ENCODE assay signal across 8 cellular contexts in genomic region chr15:100338971-100339444, GRCh38. TPM values are rescaled to one million over a fixed set of nuclear protein-coding genes. Genes with fewer than 3 reads are reported as not detected.
DNase-seq lines count a peak whose midpoint lies in the region; ATAC-seq, FAIRE-seq and TF ChIP-seq lines count a peak whose summit lies in the region.

No MANE protein-coding gene starts in this region.

- H3K27me3 ChIP-seq in Panc1 (ENCODE audit: control insufficient read depth, insufficient read depth, low read length) (peaks cover 14% of the 10 kb centered on the region), heart left ventricle (peaks cover 0 to 28% (median 11%) of the 10 kb centered on the region in 9 donors), psoas muscle (ENCODE audit: insufficient read depth in 3 of 3, low read length in 2 of 3) (no peaks in the 10 kb centered on the region)

- H3K36me3 ChIP-seq in Panc1 (ENCODE audit: control insufficient read depth, insufficient read depth, low read length) (no peaks in the 10 kb centered on the region), heart left ventricle (no peaks in the 10 kb centered on the region), psoas muscle (ENCODE audit: insufficient read depth in 1 of 2, low read depth in 1 of 2) (peaks cover 0 to 37% of the 10 kb centered on the region in 2 donors)

- H3K36me3 Mint-ChIP-seq in activated naive CD8-positive, alpha-beta T cell treated with anti-CD3 and anti-CD28 coated beads for 36 hours, result peaks cover 2% of the 10 kb centered on the region

- FAIRE-seq in D721Med (lab: Jason Lieb, UNC), result no peak

- intact Hi-C loops in Panc1 (cut with micrococcal nuclease; ENCODE audit: unreplicated experiment), result loop anchor here (2.0 kb wide), 1 partner anchor 410 kb away; no protein-coding TSS in a partner anchor
- intact Hi-C loops in heart left ventricle (cut with DNase I), result loop anchor here (2.0 to 10.0 kb wide), 9 partner anchors 164 to 410 kb away; no protein-coding TSS in a partner anchor
- intact Hi-C loops in psoas muscle (cut with DNase I), result loop anchor here (2.0 to 5.0 kb wide), 2 partner anchors 407 to 410 kb away; no protein-coding TSS in a partner anchor
- intact Hi-C loops in posterior vena cava (cut with DNase I), result loop anchor here in 1 of 2 donors (10.0 kb wide), 1 partner anchor 304 kb away; no protein-coding TSS in a partner anchor

- no peaks in the 10 kb centered on the region for H3K9me3 Mint-ChIP-seq in activated naive CD8-positive, alpha-beta T cell treated with anti-CD3 and anti-CD28 coated beads for 36 hours

- H3K27me3 Mint-ChIP-seq in activated naive CD8-positive, alpha-beta T cell treated with anti-CD3 and anti-CD28 coated beads for 36 hours, result peaks cover 22% of the 10 kb centered on the region

- TF ChIP-seq CTCF in D721Med (IDR thresholded peaks at IDR 0.05; ENCODE audit: insufficient read depth, missing control alignments), result peak; percentile 69
- TF ChIP-seq CTCF in Panc1 (IDR thresholded peaks at IDR 0.05), result peak; percentile 77
- TF ChIP-seq CTCF in heart left ventricle (IDR thresholded peaks at IDR 0.05), result peak; percentile 39 to 77 (median 64)
- TF ChIP-seq CTCF in psoas muscle (IDR thresholded peaks at IDR 0.05), result peak; percentile 64

- H3K9me3 ChIP-seq in Panc1 (ENCODE audit: control insufficient read depth, insufficient read depth, low read depth, low read length) (no peaks in the 10 kb centered on the region), heart left ventricle (no peaks in the 10 kb centered on the region), psoas muscle (no peaks in the 10 kb centered on the region)

- no peak overlapping the region for H3K27ac ChIP-seq in Panc1 (ENCODE audit: low read length)
- no peak overlapping the region for H3K27ac ChIP-seq in heart left ventricle
- no peak overlapping the region for H3K27ac ChIP-seq in psoas muscle

- CTCF ChIA-PET in Panc1 (lab: Charles Lee), result interaction anchor here (1.4 to 2.3 kb wide), 2 partner anchors 11 to 413 kb away, joined by 5 to 11 read pairs; no protein-coding TSS in a partner anchor

- 23 to 32% (median 29%) methylated on average over 10 of the region's 10 CpGs for WGBS in heart left ventricle, 4 donors
- 20 to 31% (median 30%) methylated on average over 10 of the region's 10 CpGs for WGBS in psoas muscle, 3 donors

- DNase-seq in D721Med (ENCODE audit: insufficient read length, low spot score) (no peak), Panc1 (ENCODE audit: low read depth, low spot score) (no peak), heart left ventricle (peak in 4 of 5 donors; percentile 33 to 62 (median 46)), psoas muscle (peak; percentile 49 to 73), posterior vena cava (ENCODE audit: low spot score) (no peak)
- peak; percentile 52 for DNase-seq in activated naive CD8-positive, alpha-beta T cell treated with anti-CD3 and anti-CD28 coated beads for 36 hours

- POLR2A ChIA-PET in Panc1 (lab: Charles Lee), result no interaction called here

- peak overlapping the region; percentile 14 for H3K27ac Mint-ChIP-seq in activated naive CD8-positive, alpha-beta T cell treated with anti-CD3 and anti-CD28 coated beads for 36 hours

- no TSS peak for BruUV-seq in Panc1 (replicated peaks; lab: Mats Ljungman, UMichigan)

- H3K4me3 Mint-ChIP-seq in activated naive CD8-positive, alpha-beta T cell treated with anti-CD3 and anti-CD28 coated beads for 36 hours, result peak overlapping the region; percentile 53

- TF ChIP-seq POLR2A in heart left ventricle (IDR thresholded peaks at IDR 0.05), result no peak

- peak; percentile 43 for ATAC-seq in HG03442 (IDR thresholded peaks at IDR 0.05; ENCODE audit: unreplicated experiment)
- peak; percentile 64 for ATAC-seq in Panc1
- peak; percentile 57 to 66 (median 61) for ATAC-seq in heart left ventricle
- peak; percentile 31 to 68 (median 44) for ATAC-seq in psoas muscle
- no peak for ATAC-seq in GM21528 (IDR thresholded peaks at IDR 0.05; ENCODE audit: low FRiP score, unreplicated experiment)

- in situ Hi-C loops in Panc1 (cut with HindIII; ENCODE audit: low pct_unique_long_range_greater_than_20kb, low sequenced_read_pairs), result no loop called here

- peaks cover 36% of the 10 kb centered on the region for H3K4me1 Mint-ChIP-seq in activated naive CD8-positive, alpha-beta T cell treated with anti-CD3 and anti-CD28 coated beads for 36 hours

- H3K4me3 ChIP-seq in Panc1 (ENCODE audit: low read depth in 2 of 2, low read length in 2 of 2) (no peak overlapping the region), heart left ventricle (no peak overlapping the region), psoas muscle (peak overlapping the region; percentile 95)

- H3K4me1 ChIP-seq in Panc1 (ENCODE audit: control insufficient read depth, insufficient read depth, low read length) (no peaks in the 10 kb centered on the region), heart left ventricle (peaks cover 0 to 15% (median 7%) of the 10 kb centered on the region in 12 donors), psoas muscle (peaks cover 9% of the 10 kb centered on the region)

RNA-seq across cellular contexts. Expression of gene ADAMTS17, which starts 2.8 kb away (rescaled TPM):
- 1.6 TPM for total RNA-seq in Panc1 (2021; ENCODE audit: unreplicated experiment)
- 1.3 TPM for polyA plus RNA-seq in Panc1 (2012; ENCODE audit: insufficient read length)
- 1 to 10 TPM; 2.5 to 3.6 TPM for total RNA-seq in activated naive CD8-positive, alpha-beta T cell treated with anti-CD3 and anti-CD28 coated beads for 36 hours
- 1 to 10 TPM in 7 of 9 donors, under 1 TPM in 2; 0.52 to 2.4 (median 1.9) TPM for total RNA-seq in heart left ventricle
- polyA plus RNA-seq in heart left ventricle, result under 1 TPM; 0.30 to 0.58 TPM
- total RNA-seq in psoas muscle, result 10 to 100 TPM in 3 of 4 donors, 1 to 10 TPM in 1; 4.4 to 93.0 (median 17.7) TPM
- 1 to 10 TPM; 5.7 to 7.2 (median 6.8) TPM for polyA plus RNA-seq in psoas muscle
- 1 to 10 TPM; 4.0 to 6.8 TPM for total RNA-seq in posterior vena cava

Comparison
In these comparisons a context has a peak if more than half of its experiments do, and no peak if none do; other contexts are left out.
1. DNase-seq: peak in activated naive CD8-positive, alpha-beta T cell treated with anti-CD3 and anti-CD28 coated beads for 36 hours (single experiment), heart left ventricle (4 of 5) and psoas muscle (2 of 2); none in D721Med (single experiment), Panc1 (single experiment) and posterior vena cava (single experiment).
2. Peak in every context shown above with its lines, with median percentiles within 50 percentile points of each other: CTCF ChIP-seq.